26 cellular contexts compared by ENCODE assay signal in the genomic region with DNA sequence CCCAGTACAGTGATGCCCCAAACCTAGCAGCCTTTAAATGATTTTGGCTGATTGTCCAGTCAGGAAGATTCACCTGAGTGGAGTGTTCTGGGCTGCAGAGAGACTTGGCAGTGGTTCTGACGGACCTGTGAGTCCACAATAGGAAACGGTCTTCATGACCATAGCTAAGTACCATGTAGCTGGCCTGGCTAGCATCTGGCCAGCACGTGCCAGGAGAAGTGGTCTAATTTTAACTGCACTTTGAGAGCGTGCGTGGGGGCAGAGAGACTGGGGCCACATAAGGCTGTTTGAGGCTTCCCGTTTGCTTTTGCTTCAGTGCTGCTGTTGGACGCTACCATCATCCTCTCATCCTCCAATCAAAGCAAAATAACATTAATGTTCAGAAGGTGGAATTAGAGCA. TPM values are rescaled to one million over a fixed set of nuclear protein-coding genes. Genes with fewer than 3 reads are reported as not detected.
DNase-seq lines count a peak whose midpoint lies in the region; ATAC-seq, FAIRE-seq and TF ChIP-seq lines count a peak whose summit lies in the region.
"Had no signal": no experiment of that assay in that cellular context is flagged by ENCODE, and none has a peak within 500 bp of the region (broad histone marks: within the 10 kb centered on the region; RNA-seq: fewer than 3 reads in every experiment).

No MANE protein-coding gene starts in this region.

- H3K4me1 ChIP-seq in body of pancreas, result peaks cover 16% of the 10 kb centered on the region
- H3K4me1 ChIP-seq in liver (ENCODE audit: control insufficient read depth in 4 of 4, insufficient read depth in 4 of 4, low read length in 3 of 4), result peaks cover 6 to 29% (median 20%) of the 10 kb centered on the region in 4 donors
- H3K4me1 ChIP-seq: BLaER1, breast epithelium, left lung, SJSA1 had no signal

- DNase-seq in body of pancreas (peak in 2 of 4 donors; percentile 16 to 34), cardiac septum (ENCODE audit: low spot score) (peak; percentile 83), urothelium cell line (ENCODE audit: low spot score) (no peak), amniotic stem cell (lab: John Stamatoyannopoulos, UW) (no peak)
- no peak for DNase-seq in stimulated activated CD8-positive, alpha-beta memory T cell treated with anti-CD3 and anti-CD28 coated beads, Interleukin-4, amount 100 ng/mL, for 48 hours
- DNase-seq: activated B cell treated with CpG ODN at 0.5 μM for 24 hours; activated CD4-positive, alpha-beta T cell treated with anti-CD3 and anti-CD28 coated beads, Interleukin-2, amount 10 ng/mL, durations not matched to agents 7 days and 5 days; DMS 273 treated with DMSO at 0.1 percent for 48 hours; EL; HCEC 1CT; left lung; MM.1S; NCI-H1417; NCI-H2029 treated with DMSO at 0.1 percent for 48 hours; NCI-H2227 treated with DMSO at 0.1 percent for 48 hours; NCI-H69; stimulated activated CD4-positive, alpha-beta T cell treated with anti-CD3 and anti-CD28 coated beads, Interleukin-15, amount 100 ng/mL, for 24 hours; stimulated activated naive CD4-positive, alpha-beta T cell had no signal

- WGBS in body of pancreas, 2 donors, result 46 to 57% methylated on average over 7 of the region's 7 CpGs
- WGBS in liver, result 32% methylated on average over 7 of the region's 7 CpGs

- H3K27ac ChIP-seq in body of pancreas (no peak overlapping the region), liver (ENCODE audit: low read depth in 1 of 2, low read length in 2 of 2) (peak overlapping the region; percentile 56 to 72)
- H3K27ac ChIP-seq: BLaER1, breast epithelium, left lung, SJSA1 had no signal

- peak; percentile 59 for FAIRE-seq in urothelium cell line (lab: Jason Lieb, UNC)
- FAIRE-seq: colon, GM12878 had no signal

- no peak for TF ChIP-seq RAD21 in liver (IDR thresholded peaks at IDR 0.05)

- TF ChIP-seq CTCF in body of pancreas (IDR thresholded peaks at IDR 0.05), result no peak
- TF ChIP-seq CTCF in liver (IDR thresholded peaks at IDR 0.05; ENCODE audit: low read depth, low read length, missing input control), result no peak

- intact Hi-C loops in body of pancreas (cut with DNase I), result no loop called here
- intact Hi-C loops in cardiac septum (cut with DNase I), result no loop called here

- no peaks in the 10 kb centered on the region for H3K27me3 ChIP-seq in body of pancreas
- no peaks in the 10 kb centered on the region for H3K27me3 ChIP-seq in liver (ENCODE audit: control insufficient read depth in 4 of 4, insufficient read depth in 4 of 4, low read length in 3 of 4)
- H3K27me3 ChIP-seq: BLaER1, breast epithelium, left lung, SJSA1 had no signal

- H3K36me3 ChIP-seq in body of pancreas (replicated peaks in 1 of 2; ENCODE audit: insufficient read depth in 1 of 2, low read depth in 2 of 2), result no peaks in the 10 kb centered on the region
- no peaks in the 10 kb centered on the region for H3K36me3 ChIP-seq in liver (ENCODE audit: control insufficient read depth in 4 of 4, insufficient read depth in 3 of 4, low read depth in 1 of 4, low read length in 3 of 4)
- H3K36me3 ChIP-seq: BLaER1, breast epithelium, left lung, SJSA1 had no signal

- H3K4me3 ChIP-seq in body of pancreas, result no peak overlapping the region
- H3K4me3 ChIP-seq in liver (ENCODE audit: low read depth in 1 of 3, low read length in 3 of 3), result no peak overlapping the region
- H3K4me3 ChIP-seq: BLaER1, breast epithelium, GM12878, left lung, SJSA1 had no signal

- H3K9ac ChIP-seq in liver (ENCODE audit: low read depth in 1 of 2, low read length in 2 of 2), result peak overlapping the region in 1 of 2 donors; percentile 59
- H3K9ac ChIP-seq: BLaER1 had no signal

- no peak for TF ChIP-seq POLR2A in body of pancreas (IDR thresholded peaks at IDR 0.05)

- ATAC-seq in body of pancreas (peak; percentile 16), GM19463 (IDR thresholded peaks at IDR 0.05; ENCODE audit: unreplicated experiment) (no peak)
- ATAC-seq: activated naive CD4-positive, alpha-beta T cell treated with anti-CD3 and anti-CD28 coated beads, Interleukin-2, amount 50 U/mL, for 72 hours; GM12878; left lung had no signal

- H3K9me3 ChIP-seq in body of pancreas, result no peaks in the 10 kb centered on the region
- no peaks in the 10 kb centered on the region for H3K9me3 ChIP-seq in liver (ENCODE audit: control insufficient read depth in 4 of 4, low read length in 3 of 4)
- H3K9me3 ChIP-seq: breast epithelium, left lung, SJSA1 had no signal

TF ChIP-seq in liver, 16 proteins besides CTCF, POLR2A, EP300 and RAD21:
- TF ChIP-seq RXRA (IDR thresholded peaks at IDR 0.05), result peak in 1 of 2 donors; percentile 15
- no peak for TF ChIP-seq ATF3 (IDR thresholded peaks at IDR 0.05)
- TF ChIP-seq YY1 (IDR thresholded peaks at IDR 0.05), result no peak
- no peak for TF ChIP-seq ZBTB33 (IDR thresholded peaks at IDR 0.05)
- no peak for TF ChIP-seq NR2F2 (IDR thresholded peaks at IDR 0.05)
- peak in 1 of 2 donors; percentile 41 for TF ChIP-seq HNF4A (conservative IDR thresholded peaks at IDR 0.05)

RNA-seq across cellular contexts. Expression of gene PPM1A, which starts 54.7 kb away (rescaled TPM):
- total RNA-seq in body of pancreas (10 to 100 TPM; 12.5 to 24.1 TPM), cardiac septum (88.5 TPM), liver (10 to 100 TPM; 33.2 to 43.2 TPM)
- polyA plus RNA-seq in liver, result 10 to 100 TPM; 23.0 to 25.8 TPM

Comparison
In these comparisons a context has a peak if more than half of its experiments do, and no peak if none do; other contexts are left out.
1. H3K27ac ChIP-seq: peak in liver (2 of 2); none in body of pancreas (0 of 4).